23 cellular contexts compared by ENCODE assay signal in genomic region chr18:37383036-37383788, GRCh38.
DNase-seq lines count a peak whose midpoint lies in the region; ATAC-seq, FAIRE-seq and TF ChIP-seq lines count a peak whose summit lies in the region.
"Had no signal": no experiment of that assay in that cellular context is flagged by ENCODE, and none has a peak within 500 bp of the region (broad histone marks: within the 10 kb centered on the region; RNA-seq: fewer than 3 reads in every experiment).

No MANE protein-coding gene starts in this region.

- no peaks in the 10 kb centered on the region for H3K36me3 Mint-ChIP-seq in activated T-helper 2 cell treated with anti-CD3 and anti-CD28 coated beads, Interferon-gamma antibody, Interleukin-2, Interleukin-4, amounts not matched to agents 10 μg/mL and 5 μg/mL and 100 μg/mL, durations not matched to agents 14 hours and 24 hours and 36 hours (ENCODE audit: low read depth)
- H3K36me3 Mint-ChIP-seq: activated naive CD4-positive, alpha-beta T cell treated with anti-CD3 and anti-CD28 coated beads, Interleukin-2, amount 10 ng/mL, durations not matched to agents 7 days and 5 days; CD8-positive, alpha-beta memory T cell; natural killer cell had no signal

- H3K27ac ChIP-seq in HepG2 (ENCODE audit: extremely low read length, insufficient read depth, low read length) (no peak overlapping the region), right lobe of liver (no peak overlapping the region), psoas muscle (no peak overlapping the region)
- H3K27ac ChIP-seq: ascending aorta, thoracic aorta, VCaP had no signal

- no peak for TF ChIP-seq RAD21 in HepG2 (CRISPR knock-in tag; IDR thresholded peaks at IDR 0.05)

- H3K79me2 ChIP-seq in HepG2 (ENCODE audit: insufficient read depth, low read length) = no peaks in the 10 kb centered on the region

- no peak for TF ChIP-seq EP300 in HepG2 (IDR thresholded peaks at IDR 0.05; ENCODE audit: low read depth in 2 of 2, low read length in 2 of 2)
- TF ChIP-seq EP300 in HepG2 (CRISPR knock-in tag; IDR thresholded peaks at IDR 0.05; ENCODE audit: borderline replicate concordance) = no peak

- TF ChIP-seq POLR2A in HepG2 (IDR thresholded peaks at IDR 0.05; ENCODE audit: insufficient read depth in 1 of 2, low read depth in 2 of 2, low read length in 2 of 2) (no peak), right lobe of liver (IDR thresholded peaks at IDR 0.05) (no peak)

- CTCF ChIA-PET in HepG2 (lab: Yijun Ruan, JAX; ENCODE audit: low intra/inter-chr PET ratio, low total read pairs) = no interaction called here

- FAIRE-seq in HepG2 (lab: Jason Lieb, UNC) = no peak
- FAIRE-seq: endometrium had no signal

- no peak overlapping the region for H3K4me3 Mint-ChIP-seq in activated T-helper 2 cell treated with anti-CD3 and anti-CD28 coated beads, Interferon-gamma antibody, Interleukin-2, Interleukin-4, amounts not matched to agents 10 μg/mL and 5 μg/mL and 100 μg/mL, durations not matched to agents 14 hours and 24 hours and 36 hours (ENCODE audit: low read depth)
- H3K4me3 Mint-ChIP-seq: activated CD4-positive, alpha-beta memory T cell treated with anti-CD3 and anti-CD28 coated beads, Interleukin-2, amount 10 ng/mL, durations not matched to agents 7 days and 5 days; activated naive CD4-positive, alpha-beta T cell treated with anti-CD3 and anti-CD28 coated beads, Interleukin-2, amount 10 ng/mL, durations not matched to agents 7 days and 5 days; activated T-cell treated with anti-CD3 and anti-CD28 coated beads, Interleukin-2, amount 50 U/mL, for 24 hours; CD8-positive, alpha-beta memory T cell; natural killer cell had no signal

- 4% methylated on average over 8 of the region's 8 CpGs for WGBS in HepG2 (ENCODE audit: low lambda C conversion rate)
- WGBS in right lobe of liver (ENCODE audit: insufficient coverage, low coverage, low lambda C conversion rate, missing lambda C conversion rate) = 43% methylated on average over 8 of the region's 8 CpGs
- 34 to 41% (median 36%) methylated on average over 8 of the region's 8 CpGs for WGBS in psoas muscle, 3 donors

- H3K9me3 ChIP-seq in HepG2 (ENCODE audit: low read length) = no peaks in the 10 kb centered on the region
- H3K9me3 ChIP-seq in right lobe of liver = no peaks in the 10 kb centered on the region
- no peaks in the 10 kb centered on the region for H3K9me3 ChIP-seq in psoas muscle
- H3K9me3 ChIP-seq: ascending aorta, thoracic aorta had no signal

- H3K27ac Mint-ChIP-seq in activated T-helper 2 cell treated with anti-CD3 and anti-CD28 coated beads, Interferon-gamma antibody, Interleukin-2, Interleukin-4, amounts not matched to agents 10 μg/mL and 5 μg/mL and 100 μg/mL, durations not matched to agents 14 hours and 24 hours and 36 hours = no peak overlapping the region
- H3K27ac Mint-ChIP-seq: activated CD4-positive, alpha-beta memory T cell treated with anti-CD3 and anti-CD28 coated beads, Interleukin-2, amount 10 ng/mL, durations not matched to agents 7 days and 5 days; activated naive CD4-positive, alpha-beta T cell treated with anti-CD3 and anti-CD28 coated beads, Interleukin-2, amount 10 ng/mL, durations not matched to agents 7 days and 5 days; activated T-cell treated with anti-CD3 and anti-CD28 coated beads, Interleukin-2, amount 50 U/mL, for 24 hours; CD8-positive, alpha-beta memory T cell; natural killer cell had no signal

- H3K4me2 ChIP-seq in HepG2 (ENCODE audit: low read depth, low read length) = no peak overlapping the region

- TF ChIP-seq CTCF in HepG2 (CRISPR knock-in tag; IDR thresholded peaks at IDR 0.05) (no peak), right lobe of liver (IDR thresholded peaks at IDR 0.05) (no peak), fibroblast of the aortic adventitia (IDR thresholded peaks at IDR 0.05; ENCODE audit: insufficient read depth, low read length) (no peak), psoas muscle (IDR thresholded peaks at IDR 0.05) (no peak)

- intact Hi-C loops in HepG2 (cut with micrococcal nuclease; ENCODE audit: unreplicated experiment) (loop anchor here (10.0 kb wide), 1 partner anchor 102 kb away; no protein-coding TSS in a partner anchor), right lobe of liver (cut with DNase I) (no loop called here), psoas muscle (cut with DNase I) (no loop called here)
- intact Hi-C loops in activated T-helper 2 cell treated with anti-CD3 and anti-CD28 coated beads, Interferon-gamma antibody, Interleukin-2, Interleukin-4, amounts not matched to agents 10 μg/mL and 5 μg/mL and 100 μg/mL, durations not matched to agents 14 hours and 24 hours and 36 hours (cut with micrococcal nuclease) = loop anchor here (10.0 kb wide), 1 partner anchor 102 kb away; no protein-coding TSS in a partner anchor

- no peak overlapping the region for H3K4me3 ChIP-seq in HepG2 (replicated peaks in 1 of 3; ENCODE audit: insufficient read depth in 1 of 3, low read depth in 2 of 3, low read length in 3 of 3)
- no peak overlapping the region for H3K4me3 ChIP-seq in right lobe of liver
- no peak overlapping the region for H3K4me3 ChIP-seq in fibroblast of the aortic adventitia (ENCODE audit: low read depth, low read length)
- no peak overlapping the region for H3K4me3 ChIP-seq in psoas muscle
- H3K4me3 ChIP-seq: ascending aorta, thoracic aorta had no signal

- no peaks in the 10 kb centered on the region for H3K4me1 Mint-ChIP-seq in activated T-helper 2 cell treated with anti-CD3 and anti-CD28 coated beads, Interferon-gamma antibody, Interleukin-2, Interleukin-4, amounts not matched to agents 10 μg/mL and 5 μg/mL and 100 μg/mL, durations not matched to agents 14 hours and 24 hours and 36 hours (ENCODE audit: low read depth)
- H3K4me1 Mint-ChIP-seq: activated CD4-positive, alpha-beta memory T cell treated with anti-CD3 and anti-CD28 coated beads, Interleukin-2, amount 10 ng/mL, durations not matched to agents 7 days and 5 days; activated naive CD4-positive, alpha-beta T cell treated with anti-CD3 and anti-CD28 coated beads, Interleukin-2, amount 10 ng/mL, durations not matched to agents 7 days and 5 days; natural killer cell had no signal

- DNase-seq in HepG2 (ENCODE audit: low spot score) (no peak), right lobe of liver (no peak), OCI-M1 (lab: John Stamatoyannopoulos, UW) (peak; percentile 3), fibroblast of the aortic adventitia (ENCODE audit: low read depth) (peak; percentile 6), psoas muscle (no peak)
- no peak for DNase-seq in activated T-helper 2 cell treated with anti-CD3 and anti-CD28 coated beads, Interferon-gamma antibody, Interleukin-2, Interleukin-4, amounts not matched to agents 10 μg/mL and 5 μg/mL and 100 μg/mL, durations not matched to agents 14 hours and 24 hours and 36 hours (ENCODE audit: low spot score)
- DNase-seq: ACHN; activated CD4-positive, alpha-beta memory T cell treated with anti-CD3 and anti-CD28 coated beads, Interleukin-2, amount 10 ng/mL, durations not matched to agents 7 days and 5 days; activated naive CD4-positive, alpha-beta T cell treated with anti-CD3 and anti-CD28 coated beads, Interleukin-2, amount 10 ng/mL, durations not matched to agents 7 days and 5 days; activated T-cell treated with anti-CD3 and anti-CD28 coated beads, Interleukin-2, amount 50 U/mL, for 24 hours; CD8-positive, alpha-beta memory T cell; hippocampal formation; mammary epithelial cell; natural killer cell; NCI-H1694 treated with DMSO at 0.1 percent for 48 hours; NCI-H345; stimulated activated CD4-positive, alpha-beta T cell treated with anti-CD3 and anti-CD28 coated beads, Interleukin-12 subunit alpha, Interleukin-12 subunit beta, amount 100 ng/mL, for 4 hours had no signal

- ATAC-seq in HepG2 (peak; percentile 72), right lobe of liver (no peak), HG03354 (IDR thresholded peaks at IDR 0.05; ENCODE audit: poor library complexity, severe bottlenecking, unreplicated experiment) (no peak), GM21528 (IDR thresholded peaks at IDR 0.05; ENCODE audit: low FRiP score, unreplicated experiment) (no peak), psoas muscle (no peak)
- ATAC-seq: natural killer cell had no signal

- no peaks in the 10 kb centered on the region for H3K9me3 Mint-ChIP-seq in activated T-helper 2 cell treated with anti-CD3 and anti-CD28 coated beads, Interferon-gamma antibody, Interleukin-2, Interleukin-4, amounts not matched to agents 10 μg/mL and 5 μg/mL and 100 μg/mL, durations not matched to agents 14 hours and 24 hours and 36 hours
- H3K9me3 Mint-ChIP-seq: activated CD4-positive, alpha-beta memory T cell treated with anti-CD3 and anti-CD28 coated beads, Interleukin-2, amount 10 ng/mL, durations not matched to agents 7 days and 5 days; activated naive CD4-positive, alpha-beta T cell treated with anti-CD3 and anti-CD28 coated beads, Interleukin-2, amount 10 ng/mL, durations not matched to agents 7 days and 5 days; activated T-cell treated with anti-CD3 and anti-CD28 coated beads, Interleukin-2, amount 50 U/mL, for 24 hours; CD8-positive, alpha-beta memory T cell had no signal

- no peaks in the 10 kb centered on the region for H3K36me3 ChIP-seq in HepG2 (replicated peaks in 1 of 2; ENCODE audit: control insufficient read depth in 1 of 2, insufficient read depth in 2 of 2, low read length in 2 of 2)
- no peaks in the 10 kb centered on the region for H3K36me3 ChIP-seq in right lobe of liver
- no peaks in the 10 kb centered on the region for H3K36me3 ChIP-seq in psoas muscle (ENCODE audit: insufficient read depth in 1 of 2, low read depth in 1 of 2)
- H3K36me3 ChIP-seq: ascending aorta, thoracic aorta had no signal

- in situ Hi-C loops in HepG2 (cut with HindIII; ENCODE audit: extremely low pct_ligation_motif_present, low pct_unique_long_range_greater_than_20kb) = loop anchor here (10.0 kb wide), 1 partner anchor 92 kb away; no protein-coding TSS in a partner anchor

- BruUV-seq in HepG2 (replicated peaks; lab: Mats Ljungman, UMichigan) = no TSS peak

- H3K9ac ChIP-seq in HepG2 (ENCODE audit: insufficient read depth, low read depth, low read length) = no peak overlapping the region

- H3K27me3 ChIP-seq in HepG2 (ENCODE audit: control insufficient read depth in 1 of 2, insufficient read depth in 2 of 2, low read length in 2 of 2) = peaks cover 0 to 4% of the 10 kb centered on the region in 2 experiments; a peak in 1 of 5 replicates
- no peaks in the 10 kb centered on the region for H3K27me3 ChIP-seq in right lobe of liver
- peaks cover 0 to 7% (median 2%) of the 10 kb centered on the region in 3 donors for H3K27me3 ChIP-seq in psoas muscle (ENCODE audit: insufficient read depth in 3 of 3, low read length in 2 of 3)
- H3K27me3 ChIP-seq: ascending aorta had no signal

- H3K27me3 Mint-ChIP-seq in activated T-helper 2 cell treated with anti-CD3 and anti-CD28 coated beads, Interferon-gamma antibody, Interleukin-2, Interleukin-4, amounts not matched to agents 10 μg/mL and 5 μg/mL and 100 μg/mL, durations not matched to agents 14 hours and 24 hours and 36 hours (ENCODE audit: low read depth) = peaks cover 2% of the 10 kb centered on the region

- POLR2A ChIA-PET in HepG2 (lab: Yijun Ruan, JAX) = no interaction called here

- H3K4me1 ChIP-seq in HepG2 (ENCODE audit: insufficient read depth, low read length) (no peaks in the 10 kb centered on the region), right lobe of liver (no peaks in the 10 kb centered on the region), psoas muscle (no peaks in the 10 kb centered on the region)
- H3K4me1 ChIP-seq: ascending aorta had no signal

- no peaks in the 10 kb centered on the region for H4K20me1 ChIP-seq in HepG2 (ENCODE audit: insufficient read depth, low read length)

- no peak overlapping the region for H2AFZ ChIP-seq in HepG2 (ENCODE audit: low read length)

Comparison
In these comparisons a context has a peak if more than half of its experiments do, and no peak if none do; other contexts are left out.
1. intact Hi-C loops: an anchor here in HepG2 (10.0 kb wide) and activated T-helper 2 cell treated with anti-CD3 and anti-CD28 coated beads, Interferon-gamma antibody, Interleukin-2, Interleukin-4, amounts not matched to agents 10 μg/mL and 5 μg/mL and 100 μg/mL, durations not matched to agents 14 hours and 24 hours and 36 hours (10.0 kb wide); none called in right lobe of liver and psoas muscle.
2. DNase-seq: peak in OCI-M1 (single experiment) and fibroblast of the aortic adventitia (single experiment); none in HepG2 (single experiment), right lobe of liver (0 of 3), psoas muscle (0 of 2) and activated T-helper 2 cell treated with anti-CD3 and anti-CD28 coated beads, Interferon-gamma antibody, Interleukin-2, Interleukin-4, amounts not matched to agents 10 μg/mL and 5 μg/mL and 100 μg/mL, durations not matched to agents 14 hours and 24 hours and 36 hours (single experiment).